ENCODE assay signal across 25 cellular contexts in the genomic region with DNA sequence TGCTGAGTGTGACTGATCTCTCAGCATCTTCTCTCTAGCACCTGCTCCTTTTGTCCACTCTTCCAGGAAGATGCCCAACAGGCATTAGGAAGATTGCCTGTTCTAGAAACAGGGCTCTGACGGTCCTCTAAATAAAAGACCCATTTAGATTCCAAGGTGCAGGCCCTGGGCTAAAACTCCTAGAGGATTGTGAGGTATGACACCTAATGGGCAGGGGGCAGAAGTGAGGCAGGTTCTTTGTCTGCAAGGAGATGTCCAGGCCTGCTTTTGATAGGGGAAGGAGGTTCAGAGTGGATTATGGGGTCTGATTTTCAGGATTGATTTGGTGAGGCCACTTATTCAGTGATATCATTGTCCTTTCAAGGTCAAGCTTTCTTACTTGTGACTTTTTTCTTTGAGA.
"Had no signal": no experiment of that assay in that cellular context is flagged by ENCODE, and none has a peak within 500 bp of the region (broad histone marks: within the 10 kb centered on the region; RNA-seq: fewer than 3 reads in every experiment).

No MANE protein-coding gene starts in this region.

- ATAC-seq: activated naive CD4-positive, alpha-beta T cell treated with anti-CD3 and anti-CD28 coated beads, Interleukin-2, amount 50 U/mL, for 72 hours; activated naive CD8-positive, alpha-beta T cell treated with anti-CD3 and anti-CD28 coated beads, Interleukin-2, amount 50 U/mL, for 24 hours; activated T-cell treated with anti-CD3 and anti-CD28 coated beads, Interleukin-2, amount 50 U/mL, for 4 hours; body of pancreas; PC-3; T-helper 17 cell had no signal

- FAIRE-seq: bronchial epithelial cell, RCC 7860 had no signal

- H3K4me1 ChIP-seq: ascending aorta, body of pancreas, SJSA1 had no signal

- H3K36me3 ChIP-seq: ascending aorta, SJSA1 had no signal

- H3K27me3 ChIP-seq: ascending aorta, body of pancreas, SJSA1 had no signal

- DNase-seq: activated CD4-positive, alpha-beta memory T cell treated with anti-CD3 and anti-CD28 coated beads for 36 hours; activated CD4-positive, alpha-beta T cell treated with anti-CD3 and anti-CD28 coated beads, Interleukin-2, amount 10 ng/mL, durations not matched to agents 7 days and 5 days; activated CD4-positive, CD25-positive, alpha-beta regulatory T cell; activated CD8-positive, alpha-beta memory T cell treated with anti-CD3 and anti-CD28 coated beads for 24 hours; activated effector memory CD4-positive, alpha-beta T cell treated with anti-CD3 and anti-CD28 coated beads, Interleukin-2, amount 50 U/mL, for 16 hours; activated naive CD4-positive, alpha-beta T cell treated with Interleukin-2 at 50 U/mL for 16 hours; activated naive CD8-positive, alpha-beta T cell treated with anti-CD3 and anti-CD28 coated beads, Interleukin-2, amount 50 U/mL, for 24 hours; activated T-cell treated with anti-CD3 and anti-CD28 coated beads, Interleukin-2, amount 50 U/mL, for 4 hours; amniotic stem cell; body of pancreas; central memory CD4-positive, alpha-beta T cell; Karpas-422; MM.1S; NCI-H146; NCI-H2081 treated with DMSO at 0.1 percent for 48 hours; NCI-H226; NCI-H69; PC-3; T-helper 17 cell; T-helper 9 cell had no signal

- H3K4me3 ChIP-seq: ascending aorta, body of pancreas, SJSA1 had no signal

- H3K27ac ChIP-seq: ascending aorta, body of pancreas, SJSA1 had no signal

- H3K9me3 ChIP-seq: ascending aorta, body of pancreas, SJSA1 had no signal
